8 cellular contexts compared by ENCODE assay signal in genomic region chr12:32897276-32897615, GRCh38. TPM values are rescaled to one million over a fixed set of nuclear protein-coding genes. Genes with fewer than 3 reads are reported as not detected.
DNase-seq lines count a peak whose midpoint lies in the region; ATAC-seq and TF ChIP-seq lines count a peak whose summit lies in the region.

No MANE protein-coding gene starts in this region.

- no peak for TF ChIP-seq CTCF in chondrocyte (IDR thresholded peaks at IDR 0.05)
- TF ChIP-seq CTCF in vagina (IDR thresholded peaks at IDR 0.05) = no peak

- no peaks in the 10 kb centered on the region for H3K9me3 Mint-ChIP-seq in stimulated activated naive CD8-positive, alpha-beta T cell treated with anti-CD3 and anti-CD28 coated beads, Interleukin-15, Interleukin-2, amounts not matched to agents 100 ng/mL and 50 ng/mL, for 24 hours
- H3K9me3 Mint-ChIP-seq in chondrocyte (ENCODE audit: low read depth) = no peaks in the 10 kb centered on the region

- H3K36me3 Mint-ChIP-seq in stimulated activated naive CD8-positive, alpha-beta T cell treated with anti-CD3 and anti-CD28 coated beads, Interleukin-15, Interleukin-2, amounts not matched to agents 100 ng/mL and 50 ng/mL, for 24 hours (ENCODE audit: low read depth) = no peaks in the 10 kb centered on the region
- no peaks in the 10 kb centered on the region for H3K36me3 Mint-ChIP-seq in chondrocyte (ENCODE audit: low read depth)

- H3K27ac Mint-ChIP-seq in stimulated activated naive CD8-positive, alpha-beta T cell treated with anti-CD3 and anti-CD28 coated beads, Interleukin-15, Interleukin-2, amounts not matched to agents 100 ng/mL and 50 ng/mL, for 24 hours = no peak overlapping the region
- H3K27ac Mint-ChIP-seq in chondrocyte (ENCODE audit: unreplicated experiment) = peak overlapping the region; percentile 68

- H3K4me1 ChIP-seq in mucosa of rectum (ENCODE audit: control insufficient read depth in 2 of 2, insufficient read depth in 2 of 2, low read length in 2 of 2) = peaks cover 16 to 53% of the 10 kb centered on the region in 2 donors
- peaks cover 20% of the 10 kb centered on the region for H3K4me1 ChIP-seq in vagina

- peak overlapping the region; percentile 18 to 48 for H3K9ac ChIP-seq in mucosa of rectum (ENCODE audit: low read depth in 1 of 2, low read length in 2 of 2)

- H3K27me3 Mint-ChIP-seq in stimulated activated naive CD8-positive, alpha-beta T cell treated with anti-CD3 and anti-CD28 coated beads, Interleukin-15, Interleukin-2, amounts not matched to agents 100 ng/mL and 50 ng/mL, for 24 hours = peaks cover 52% of the 10 kb centered on the region
- H3K27me3 Mint-ChIP-seq in chondrocyte (ENCODE audit: low read depth) = peaks cover 15% of the 10 kb centered on the region

- no peak for TF ChIP-seq POLR2A in vagina (IDR thresholded peaks at IDR 0.05)

- ATAC-seq in stimulated activated naive CD8-positive, alpha-beta T cell treated with anti-CD3 and anti-CD28 coated beads, Interleukin-15, Interleukin-2, amounts not matched to agents 100 U/mL and 50 U/mL, for 24 hours = no peak
- ATAC-seq in GM18498 (IDR thresholded peaks at IDR 0.05; ENCODE audit: unreplicated experiment) = no peak

- peak overlapping the region; percentile 64 for H3K4me3 Mint-ChIP-seq in stimulated activated naive CD8-positive, alpha-beta T cell treated with anti-CD3 and anti-CD28 coated beads, Interleukin-15, Interleukin-2, amounts not matched to agents 100 ng/mL and 50 ng/mL, for 24 hours
- H3K4me3 Mint-ChIP-seq in chondrocyte (ENCODE audit: unreplicated experiment) = peak overlapping the region; percentile 73

- H3K27me3 ChIP-seq in mucosa of rectum (ENCODE audit: control insufficient read depth in 2 of 2, insufficient read depth in 2 of 2, low read length in 2 of 2) (peaks cover 0 to 2% of the 10 kb centered on the region in 2 donors), vagina (no peaks in the 10 kb centered on the region)

- H3K4me3 ChIP-seq in mucosa of rectum (ENCODE audit: low read length in 2 of 2) (peak overlapping the region; percentile 38 to 67), vagina (peak overlapping the region; percentile 65 to 69)

- H3K27ac ChIP-seq in mucosa of rectum (ENCODE audit: low read depth in 2 of 2, low read length in 2 of 2) (peak overlapping the region; percentile 96 to 97), vagina (peak overlapping the region; percentile 16)

- H3K9me3 ChIP-seq in mucosa of rectum (ENCODE audit: control insufficient read depth in 2 of 2, low read length in 2 of 2) (no peaks in the 10 kb centered on the region), vagina (no peaks in the 10 kb centered on the region)

- intact Hi-C loops in vagina (cut with DNase I) = no loop called here

- peaks cover 11% of the 10 kb centered on the region for H3K4me1 Mint-ChIP-seq in stimulated activated naive CD8-positive, alpha-beta T cell treated with anti-CD3 and anti-CD28 coated beads, Interleukin-15, Interleukin-2, amounts not matched to agents 100 ng/mL and 50 ng/mL, for 24 hours (ENCODE audit: low read depth)
- H3K4me1 Mint-ChIP-seq in chondrocyte (ENCODE audit: low read depth) = peaks cover 39% of the 10 kb centered on the region

- H3K36me3 ChIP-seq in mucosa of rectum (ENCODE audit: control insufficient read depth in 2 of 2, insufficient read depth in 2 of 2, low read length in 2 of 2) (no peaks in the 10 kb centered on the region), vagina (no peaks in the 10 kb centered on the region)

- no peak for DNase-seq in stimulated activated naive CD8-positive, alpha-beta T cell treated with anti-CD3 and anti-CD28 coated beads, Interleukin-15, Interleukin-2, amounts not matched to agents 100 U/mL and 50 U/mL, for 24 hours
- no peak for DNase-seq in chondrocyte (ENCODE audit: low spot score)
- no peak for DNase-seq in vagina (ENCODE audit: extremely low spot score in 2 of 2)
- no peak for DNase-seq in NCI-H2227 treated with DMSO at 0.1 percent for 48 hours (lab: John Stamatoyannopoulos, UW)
- no peak for DNase-seq in NCI-H2227 (lab: John Stamatoyannopoulos, UW; ENCODE audit: unreplicated experiment)

RNA-seq across cellular contexts. Expression of gene PKP2, which starts 0.7 kb away (rescaled TPM):
- total RNA-seq in chondrocyte (2.1 to 5.8 TPM (median 5.3 TPM) in 3 replicates), vagina (16.2 TPM)
